ENCODE assay signal across 12 cellular contexts in genomic region chr20:3902041-3902440, GRCh38. TPM values are rescaled to one million over a fixed set of nuclear protein-coding genes. Genes with fewer than 3 reads are reported as not detected.
DNase-seq lines count a peak whose midpoint lies in the region; ATAC-seq and TF ChIP-seq lines count a peak whose summit lies in the region.
"Had no signal": no experiment of that assay in that cellular context is flagged by ENCODE, and none has a peak within 500 bp of the region (broad histone marks: within the 10 kb centered on the region; RNA-seq: fewer than 3 reads in every experiment).

No MANE protein-coding gene starts in this region.

- in situ Hi-C loops in GM13977 (cut with MboI; ENCODE audit: low pct_unique_long_range_greater_than_20kb, low sequenced_read_pairs, unreplicated experiment), result no loop called here

- H3K9me3 Mint-ChIP-seq in activated CD8-positive, alpha-beta T cell treated with anti-CD3 and anti-CD28 coated beads for 36 hours, result no peaks in the 10 kb centered on the region
- no peaks in the 10 kb centered on the region for H3K9me3 Mint-ChIP-seq in activated CD8-positive, alpha-beta T cell treated with anti-CD3 and anti-CD28 coated beads, Interleukin-2, amount 10 ng/mL, durations not matched to agents 7 days and 5 days (ENCODE audit: insufficient read depth)
- H3K9me3 Mint-ChIP-seq in WTC11, result no peaks in the 10 kb centered on the region
- H3K9me3 Mint-ChIP-seq in stimulated activated naive B cell treated with anti-CD40 and anti-IgM and Interleukin-4, amounts not matched to agents 10 μg/mL and 1 μg/mL and 100 μg/mL, for 72 hours, result no peaks in the 10 kb centered on the region

- no peaks in the 10 kb centered on the region for H3K27me3 Mint-ChIP-seq in activated CD8-positive, alpha-beta T cell treated with anti-CD3 and anti-CD28 coated beads for 36 hours
- no peaks in the 10 kb centered on the region for H3K27me3 Mint-ChIP-seq in activated CD8-positive, alpha-beta T cell treated with anti-CD3 and anti-CD28 coated beads, Interleukin-2, amount 10 ng/mL, durations not matched to agents 7 days and 5 days (ENCODE audit: low read depth)
- H3K27me3 Mint-ChIP-seq in WTC11 (ENCODE audit: low read depth), result no peaks in the 10 kb centered on the region
- no peaks in the 10 kb centered on the region for H3K27me3 Mint-ChIP-seq in stimulated activated naive B cell treated with anti-CD40 and anti-IgM and Interleukin-4, amounts not matched to agents 10 μg/mL and 1 μg/mL and 100 μg/mL, for 72 hours

- no peak overlapping the region for H3K4me3 Mint-ChIP-seq in activated CD8-positive, alpha-beta T cell treated with anti-CD3 and anti-CD28 coated beads for 36 hours
- H3K4me3 Mint-ChIP-seq in activated CD8-positive, alpha-beta T cell treated with anti-CD3 and anti-CD28 coated beads, Interleukin-2, amount 10 ng/mL, durations not matched to agents 7 days and 5 days, result no peak overlapping the region
- H3K4me3 Mint-ChIP-seq in WTC11, result no peak overlapping the region
- H3K4me3 Mint-ChIP-seq in stimulated activated naive B cell treated with anti-CD40 and anti-IgM and Interleukin-4, amounts not matched to agents 10 μg/mL and 1 μg/mL and 100 μg/mL, for 72 hours, result no peak overlapping the region

- peaks cover 69% of the 10 kb centered on the region for H3K4me1 Mint-ChIP-seq in activated CD8-positive, alpha-beta T cell treated with anti-CD3 and anti-CD28 coated beads for 36 hours (ENCODE audit: low read depth)
- peaks cover 50% of the 10 kb centered on the region for H3K4me1 Mint-ChIP-seq in activated CD8-positive, alpha-beta T cell treated with anti-CD3 and anti-CD28 coated beads, Interleukin-2, amount 10 ng/mL, durations not matched to agents 7 days and 5 days (ENCODE audit: low read depth)
- H3K4me1 Mint-ChIP-seq in WTC11, result peaks cover 54% of the 10 kb centered on the region
- H3K4me1 Mint-ChIP-seq in stimulated activated naive B cell treated with anti-CD40 and anti-IgM and Interleukin-4, amounts not matched to agents 10 μg/mL and 1 μg/mL and 100 μg/mL, for 72 hours, result peaks cover 42 to 81% of the 10 kb centered on the region in 2 donors

- CTCF ChIA-PET in activated CD8-positive, alpha-beta T cell treated with anti-CD3 and anti-CD28 coated beads for 36 hours (lab: Charles Lee), result interaction anchor here (1.0 kb wide), 1 partner anchor 16 kb away, joined by 3 read pairs; no protein-coding TSS in a partner anchor
- CTCF ChIA-PET in activated CD8-positive, alpha-beta T cell treated with anti-CD3 and anti-CD28 coated beads, Interleukin-2, amount 10 ng/mL, durations not matched to agents 7 days and 5 days (lab: Charles Lee), result interaction anchor here (1.2 kb wide), 2 partner anchors 25 to 119 kb away, joined by 3 read pairs; no protein-coding TSS in a partner anchor
- CTCF ChIA-PET in WTC11 (lab: Charles Lee), result no interaction called here

- peaks cover 19% of the 10 kb centered on the region for H3K36me3 Mint-ChIP-seq in activated CD8-positive, alpha-beta T cell treated with anti-CD3 and anti-CD28 coated beads for 36 hours (ENCODE audit: low read depth)
- H3K36me3 Mint-ChIP-seq in activated CD8-positive, alpha-beta T cell treated with anti-CD3 and anti-CD28 coated beads, Interleukin-2, amount 10 ng/mL, durations not matched to agents 7 days and 5 days (ENCODE audit: low read depth), result peaks cover 31% of the 10 kb centered on the region
- 0 out of 2 replicates have a peak, but pooled peaks cover 3% of the 10 kb centered on the region for H3K36me3 Mint-ChIP-seq in WTC11
- peaks cover 17 to 25% of the 10 kb centered on the region in 2 donors for H3K36me3 Mint-ChIP-seq in stimulated activated naive B cell treated with anti-CD40 and anti-IgM and Interleukin-4, amounts not matched to agents 10 μg/mL and 1 μg/mL and 100 μg/mL, for 72 hours

- no peak for DNase-seq in activated CD8-positive, alpha-beta T cell treated with anti-CD3 and anti-CD28 coated beads for 36 hours
- no peak for DNase-seq in activated CD8-positive, alpha-beta T cell treated with anti-CD3 and anti-CD28 coated beads, Interleukin-2, amount 10 ng/mL, durations not matched to agents 7 days and 5 days
- DNase-seq in WTC11 (ENCODE audit: low spot score) (no peak), GM13977 (ENCODE audit: low spot score) (no peak), NCI-H526 (lab: John Stamatoyannopoulos, UW) (no peak), NCI-H2171 (lab: John Stamatoyannopoulos, UW) (no peak)
- no peak for DNase-seq in stimulated activated naive B cell treated with anti-CD40 and anti-IgM and Interleukin-4, amounts not matched to agents 10 μg/mL and 1 μg/mL and 100 μg/mL, for 72 hours
- DNase-seq: activated CD4-positive, alpha-beta T cell treated with anti-CD3 and anti-CD28 coated beads for 48 hours; amniotic stem cell; NCI-H526 treated with DMSO at 0.1 percent for 48 hours had no signal

- TF ChIP-seq CTCF in activated CD8-positive, alpha-beta T cell treated with anti-CD3 and anti-CD28 coated beads for 36 hours (IDR thresholded peaks at IDR 0.05), result no peak
- no peak for TF ChIP-seq CTCF in WTC11 (IDR thresholded peaks at IDR 0.05)
- no peak for TF ChIP-seq CTCF in GM13977 (IDR thresholded peaks at IDR 0.05; ENCODE audit: extremely low read depth, insufficient read depth, missing control alignments)

- no peaks in the 10 kb centered on the region for H3K27me3 ChIP-seq in layer of hippocampus (ENCODE audit: control insufficient read depth, insufficient read depth, low read length)

- peak overlapping the region; percentile 31 for H3K27ac ChIP-seq in layer of hippocampus (ENCODE audit: low read depth, low read length)
- H3K27ac ChIP-seq: A549 had no signal

- peak overlapping the region; percentile 81 for H3K27ac Mint-ChIP-seq in activated CD8-positive, alpha-beta T cell treated with anti-CD3 and anti-CD28 coated beads for 36 hours
- H3K27ac Mint-ChIP-seq in activated CD8-positive, alpha-beta T cell treated with anti-CD3 and anti-CD28 coated beads, Interleukin-2, amount 10 ng/mL, durations not matched to agents 7 days and 5 days, result no peak overlapping the region
- peak overlapping the region; percentile 15 for H3K27ac Mint-ChIP-seq in WTC11
- peak overlapping the region; percentile 37 for H3K27ac Mint-ChIP-seq in stimulated activated naive B cell treated with anti-CD40 and anti-IgM and Interleukin-4, amounts not matched to agents 10 μg/mL and 1 μg/mL and 100 μg/mL, for 72 hours

- POLR2A ChIA-PET in activated CD8-positive, alpha-beta T cell treated with anti-CD3 and anti-CD28 coated beads for 36 hours (lab: Charles Lee), result interaction anchor here (0.9 to 1.0 kb wide), 2 partner anchors 12 to 49 kb away, joined by 3 read pairs; no protein-coding TSS in a partner anchor
- POLR2A ChIA-PET in activated CD8-positive, alpha-beta T cell treated with anti-CD3 and anti-CD28 coated beads, Interleukin-2, amount 10 ng/mL, durations not matched to agents 7 days and 5 days (lab: Charles Lee), result no interaction called here
- POLR2A ChIA-PET in WTC11 (lab: Charles Lee), result no interaction called here

- intact Hi-C loops in activated CD8-positive, alpha-beta T cell treated with anti-CD3 and anti-CD28 coated beads for 36 hours (cut with micrococcal nuclease), result no loop called here

- ATAC-seq in activated CD8-positive, alpha-beta T cell treated with anti-CD3 and anti-CD28 coated beads for 36 hours, result no peak
- ATAC-seq in activated CD8-positive, alpha-beta T cell treated with anti-CD3 and anti-CD28 coated beads, Interleukin-2, amount 10 ng/mL, durations not matched to agents 7 days and 5 days, result no peak
- no peak for ATAC-seq in WTC11
- ATAC-seq in stimulated activated naive B cell treated with anti-CD40 and anti-IgM and Interleukin-4, amounts not matched to agents 10 μg/mL and 1 μg/mL and 100 μg/mL, for 72 hours (replicated peaks), result no peak
- ATAC-seq: A549 had no signal

TF ChIP-seq in WTC11, 78 proteins besides CTCF, POLR2A, EP300 and RAD21 (continues in another document):
- TF ChIP-seq GRHL2 (CRISPR knock-in tag; IDR thresholded peaks at IDR 0.05; ENCODE audit: insufficient replicate concordance, severe bottlenecking), result no peak
- no peak for TF ChIP-seq ZNF232 (CRISPR knock-in tag; IDR thresholded peaks at IDR 0.05)
- TF ChIP-seq ERG (CRISPR knock-in tag; IDR thresholded peaks at IDR 0.05), result no peak
- no peak for TF ChIP-seq ZNF671 (CRISPR knock-in tag; IDR thresholded peaks at IDR 0.05)

RNA-seq across cellular contexts. Expression of gene PANK2, which starts 12.9 kb away (rescaled TPM):
- total RNA-seq in activated CD8-positive, alpha-beta T cell treated with anti-CD3 and anti-CD28 coated beads for 36 hours, result 10 to 100 TPM; 47.6 to 50.3 TPM
- 10 to 100 TPM; 73.1 to 74.4 TPM for total RNA-seq in activated CD8-positive, alpha-beta T cell treated with anti-CD3 and anti-CD28 coated beads, Interleukin-2, amount 10 ng/mL, durations not matched to agents 7 days and 5 days
- 60.3 to 63.7 TPM (median 62.7 TPM) in 3 replicates for total RNA-seq in WTC11 (2021)

RNA-seq across cellular contexts. Expression of gene MAVS, which starts 55.4 kb away (rescaled TPM):
- 10 to 100 TPM; 17.0 to 17.5 TPM for total RNA-seq in activated CD8-positive, alpha-beta T cell treated with anti-CD3 and anti-CD28 coated beads for 36 hours
- 10 to 100 TPM; 29.7 TPM for total RNA-seq in activated CD8-positive, alpha-beta T cell treated with anti-CD3 and anti-CD28 coated beads, Interleukin-2, amount 10 ng/mL, durations not matched to agents 7 days and 5 days
- total RNA-seq in WTC11 (2021), result 23.4 to 26.0 TPM (median 24.4 TPM) in 3 replicates
